ENCODE assay signal across 1 cellular context in the genomic region with DNA sequence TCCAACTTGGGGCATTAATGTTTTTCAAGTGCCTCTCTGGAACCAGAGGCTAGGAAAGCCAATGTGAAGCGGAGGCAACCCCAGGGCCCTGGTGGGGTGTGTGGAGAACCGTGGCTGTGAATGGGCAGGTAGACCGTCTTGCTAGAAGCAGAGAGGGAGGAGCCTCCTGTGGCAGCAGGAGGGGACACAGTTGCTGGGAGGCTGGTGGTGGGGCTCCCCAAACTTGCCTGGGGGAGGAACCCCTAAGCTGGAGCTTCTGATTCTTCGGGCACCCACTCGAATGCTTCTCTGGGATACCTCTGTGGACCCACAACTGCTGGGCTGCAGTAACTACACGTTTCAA.
TF ChIP-seq lines count a peak whose summit lies in the region.

No MANE protein-coding gene starts in this region.

TF ChIP-seq in WTC11, 78 proteins besides CTCF, POLR2A, EP300 and RAD21 (continued from another document):
- TF ChIP-seq, protein P1, sequence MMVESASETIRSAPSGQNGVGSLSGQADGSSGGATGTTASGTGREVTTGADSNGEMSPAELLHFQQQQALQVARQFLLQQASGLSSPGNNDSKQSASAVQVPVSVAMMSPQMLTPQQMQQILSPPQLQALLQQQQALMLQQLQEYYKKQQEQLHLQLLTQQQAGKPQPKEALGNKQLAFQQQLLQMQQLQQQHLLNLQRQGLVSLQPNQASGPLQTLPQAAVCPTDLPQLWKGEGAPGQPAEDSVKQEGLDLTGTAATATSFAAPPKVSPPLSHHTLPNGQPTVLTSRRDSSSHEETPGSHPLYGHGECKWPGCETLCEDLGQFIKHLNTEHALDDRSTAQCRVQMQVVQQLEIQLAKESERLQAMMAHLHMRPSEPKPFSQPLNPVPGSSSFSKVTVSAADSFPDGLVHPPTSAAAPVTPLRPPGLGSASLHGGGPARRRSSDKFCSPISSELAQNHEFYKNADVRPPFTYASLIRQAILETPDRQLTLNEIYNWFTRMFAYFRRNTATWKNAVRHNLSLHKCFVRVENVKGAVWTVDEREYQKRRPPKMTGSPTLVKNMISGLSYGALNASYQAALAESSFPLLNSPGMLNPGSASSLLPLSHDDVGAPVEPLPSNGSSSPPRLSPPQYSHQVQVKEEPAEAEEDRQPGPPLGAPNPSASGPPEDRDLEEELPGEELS (CRISPR knock-in tag; IDR thresholded peaks at IDR 0.05), result no peak
- TF ChIP-seq IRF2 (CRISPR knock-in tag; IDR thresholded peaks at IDR 0.05; ENCODE audit: borderline replicate concordance, low read depth), result no peak
- TF ChIP-seq, protein P2, sequence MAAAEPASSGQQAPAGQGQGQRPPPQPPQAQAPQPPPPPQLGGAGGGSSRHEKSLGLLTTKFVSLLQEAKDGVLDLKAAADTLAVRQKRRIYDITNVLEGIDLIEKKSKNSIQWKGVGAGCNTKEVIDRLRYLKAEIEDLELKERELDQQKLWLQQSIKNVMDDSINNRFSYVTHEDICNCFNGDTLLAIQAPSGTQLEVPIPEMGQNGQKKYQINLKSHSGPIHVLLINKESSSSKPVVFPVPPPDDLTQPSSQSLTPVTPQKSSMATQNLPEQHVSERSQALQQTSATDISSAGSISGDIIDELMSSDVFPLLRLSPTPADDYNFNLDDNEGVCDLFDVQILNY (CRISPR knock-in tag; IDR thresholded peaks at IDR 0.05), result no peak
- TF ChIP-seq, protein P3, sequence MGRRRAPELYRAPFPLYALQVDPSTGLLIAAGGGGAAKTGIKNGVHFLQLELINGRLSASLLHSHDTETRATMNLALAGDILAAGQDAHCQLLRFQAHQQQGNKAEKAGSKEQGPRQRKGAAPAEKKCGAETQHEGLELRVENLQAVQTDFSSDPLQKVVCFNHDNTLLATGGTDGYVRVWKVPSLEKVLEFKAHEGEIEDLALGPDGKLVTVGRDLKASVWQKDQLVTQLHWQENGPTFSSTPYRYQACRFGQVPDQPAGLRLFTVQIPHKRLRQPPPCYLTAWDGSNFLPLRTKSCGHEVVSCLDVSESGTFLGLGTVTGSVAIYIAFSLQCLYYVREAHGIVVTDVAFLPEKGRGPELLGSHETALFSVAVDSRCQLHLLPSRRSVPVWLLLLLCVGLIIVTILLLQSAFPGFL (CRISPR knock-in tag; IDR thresholded peaks at IDR 0.05; ENCODE audit: borderline replicate concordance), result no peak
- TF ChIP-seq, protein P4, sequence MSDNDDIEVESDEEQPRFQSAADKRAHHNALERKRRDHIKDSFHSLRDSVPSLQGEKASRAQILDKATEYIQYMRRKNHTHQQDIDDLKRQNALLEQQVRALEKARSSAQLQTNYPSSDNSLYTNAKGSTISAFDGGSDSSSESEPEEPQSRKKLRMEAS (CRISPR knock-in tag; IDR thresholded peaks at IDR 0.05), result no peak
- TF ChIP-seq HMGA2 (CRISPR knock-in tag; IDR thresholded peaks at IDR 0.05), result no peak
